In the genomic region with DNA sequence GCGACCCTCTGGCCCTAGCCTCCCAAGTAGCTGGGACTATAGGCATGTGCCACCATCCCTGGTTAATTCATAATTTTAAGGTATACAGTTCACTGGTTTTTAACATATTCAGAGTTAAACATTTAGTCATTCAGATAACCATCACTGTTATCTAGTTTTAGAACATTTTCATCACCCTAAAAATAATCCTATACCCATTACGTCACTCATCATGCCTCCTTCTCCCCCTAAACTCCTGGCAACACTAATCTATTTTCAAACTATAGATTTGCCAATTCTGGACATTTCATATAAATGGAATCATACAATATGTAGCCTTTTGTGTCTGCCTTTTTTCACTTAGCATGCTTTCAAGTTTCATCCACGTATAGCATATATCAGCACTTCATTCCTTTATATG, we compare ENCODE assay signal across 7 cellular contexts.
"Had no signal": no experiment of that assay in that cellular context is flagged by ENCODE, and none has a peak within 500 bp of the region (broad histone marks: within the 10 kb centered on the region; RNA-seq: fewer than 3 reads in every experiment).

No MANE protein-coding gene starts in this region.

- H3K27ac ChIP-seq: GM23248 had no signal

- H2AFZ ChIP-seq: GM23248 had no signal

- H3K4me3 ChIP-seq: GM23248 had no signal

- H3K9ac ChIP-seq: GM23248 had no signal

- FAIRE-seq: HTR-8/SVneo had no signal

- DNase-seq: GM23248, GOT3, H7, HCEC 1CT, Kasumi-1, KG1 had no signal
